19 cellular contexts compared by ENCODE assay signal in the genomic region with DNA sequence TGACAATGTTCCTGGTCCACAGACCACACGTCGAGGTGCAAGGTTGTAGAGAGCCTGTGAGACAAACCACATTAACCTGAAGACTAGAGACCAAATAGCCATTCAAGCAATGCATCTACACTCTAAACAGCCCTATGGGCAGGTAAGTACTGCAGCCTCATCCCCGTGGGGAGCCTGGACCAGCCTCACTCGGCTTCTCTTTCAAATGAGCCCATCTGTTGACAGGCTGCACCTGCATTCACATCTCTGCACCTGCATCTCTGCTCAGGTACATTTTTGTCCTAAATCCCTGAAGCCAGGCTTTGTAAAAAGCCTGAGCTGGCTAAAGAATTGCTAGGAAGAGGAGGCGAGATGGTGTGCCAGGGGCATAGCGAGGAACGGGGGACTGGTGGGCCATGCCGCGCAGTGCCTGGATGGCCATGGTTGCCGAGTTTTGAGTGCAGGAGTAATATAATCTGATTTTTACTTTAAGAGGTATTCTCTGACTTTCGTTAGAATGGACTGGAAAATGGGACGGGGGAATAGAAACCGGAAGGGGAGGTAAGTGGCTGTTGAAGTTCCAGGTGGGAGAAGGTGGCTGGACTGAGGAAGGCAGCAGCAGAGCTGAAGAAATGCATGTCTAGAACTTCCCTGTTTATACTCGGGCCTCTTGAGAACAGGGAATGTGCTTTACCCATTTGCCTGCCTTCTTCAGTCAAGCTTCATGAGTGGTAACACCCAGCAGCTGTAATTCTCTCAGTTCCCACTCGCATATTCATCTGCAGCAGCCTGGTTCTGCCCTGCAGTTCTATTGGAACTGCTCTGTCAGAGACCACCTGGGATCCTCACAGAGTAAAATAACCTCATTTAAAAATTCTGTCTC.
DNase-seq lines count a peak whose midpoint lies in the region; ATAC-seq and TF ChIP-seq lines count a peak whose summit lies in the region.
"Had no signal": no experiment of that assay in that cellular context is flagged by ENCODE, and none has a peak within 500 bp of the region (broad histone marks: within the 10 kb centered on the region; RNA-seq: fewer than 3 reads in every experiment).

No MANE protein-coding gene starts in this region.

- no peaks in the 10 kb centered on the region for H3K4me1 ChIP-seq in left lung
- H3K4me1 ChIP-seq: BLaER1 had no signal

- no peaks in the 10 kb centered on the region for H3K9me3 ChIP-seq in left lung
- H3K9me3 ChIP-seq: BLaER1 had no signal

- no peak for TF ChIP-seq CTCF in left lung (IDR thresholded peaks at IDR 0.05)

- no peaks in the 10 kb centered on the region for H3K27me3 ChIP-seq in left lung
- H3K27me3 ChIP-seq: BLaER1 had no signal

- H3K36me3 ChIP-seq in left lung: no peaks in the 10 kb centered on the region
- H3K36me3 ChIP-seq: BLaER1 had no signal

- H3K4me3 ChIP-seq in left lung: no peak overlapping the region
- H3K4me3 ChIP-seq: A549, BLaER1 had no signal

- intact Hi-C loops in left lung (cut with DNase I): no loop called here

- ATAC-seq in left lung (peak; percentile 60), HG03460 (IDR thresholded peaks at IDR 0.05; ENCODE audit: unreplicated experiment) (no peak)
- ATAC-seq: A549, SK-N-SH treated with all-trans-retinoic acid at 6 μM for 48 hours had no signal

- H3K27ac ChIP-seq in left lung: no peak overlapping the region
- H3K27ac ChIP-seq: A549, BLaER1 had no signal

- DNase-seq in activated CD8-positive, alpha-beta memory T cell treated with anti-CD3 and anti-CD28 coated beads for 24 hours: peak; percentile 21
- DNase-seq in activated CD8-positive, alpha-beta memory T cell treated with anti-CD3 and anti-CD28 coated beads, Interleukin-2, amount 50 U/mL, for 48 hours: no peak
- DNase-seq in NCI-H345 treated with DMSO at 0.1 percent for 48 hours (lab: John Stamatoyannopoulos, UW; ENCODE audit: unreplicated experiment) (peak; percentile 62), left lung (no peak), NCI-H526 treated with DMSO at 0.1 percent for 48 hours (lab: John Stamatoyannopoulos, UW) (no peak)
- DNase-seq in activated naive CD4-positive, alpha-beta T cell treated with Interleukin-2 at 50 U/mL for 16 hours: no peak
- DNase-seq: CD4-positive, alpha-beta memory T cell; DMS79; Karpas-422; NCI-H1417 treated with DMSO at 0.1 percent for 48 hours; NCI-H2029; NCI-H526; RPMI8226; SHP77 treated with DMSO at 0.1 percent for 48 hours; T-helper 1 cell had no signal

Comparison
In these comparisons a context has a peak if more than half of its experiments do, and no peak if none do; other contexts are left out.
1. DNase-seq: peak in activated CD8-positive, alpha-beta memory T cell treated with anti-CD3 and anti-CD28 coated beads for 24 hours (single experiment) and NCI-H345 treated with DMSO at 0.1 percent for 48 hours (single experiment); none in activated CD8-positive, alpha-beta memory T cell treated with anti-CD3 and anti-CD28 coated beads, Interleukin-2, amount 50 U/mL, for 48 hours (single experiment), left lung (0 of 2), activated naive CD4-positive, alpha-beta T cell treated with Interleukin-2 at 50 U/mL for 16 hours (single experiment) and NCI-H526 treated with DMSO at 0.1 percent for 48 hours (single experiment).